ENCODE assay signal across 21 cellular contexts in the genomic region with DNA sequence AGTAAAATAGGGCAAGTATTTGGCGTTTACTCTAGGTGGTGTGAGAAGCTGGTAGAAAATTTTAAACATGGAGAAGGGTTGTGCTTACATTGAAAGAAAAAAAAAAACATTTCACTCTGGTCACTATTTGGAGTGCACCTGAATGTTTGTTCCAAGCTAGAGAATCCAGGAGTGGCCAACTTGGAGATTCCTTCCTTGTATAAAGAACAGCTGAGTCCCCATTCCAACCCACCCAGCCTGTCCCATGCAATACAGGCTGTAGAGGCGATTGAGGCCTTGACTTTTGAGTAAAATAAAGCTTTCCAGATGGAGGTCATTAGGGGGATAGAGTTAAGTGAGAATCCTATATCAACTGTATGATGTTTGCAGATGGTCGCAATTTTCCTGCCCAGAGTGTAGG.
"Had no signal": no experiment of that assay in that cellular context is flagged by ENCODE, and none has a peak within 500 bp of the region (broad histone marks: within the 10 kb centered on the region; RNA-seq: fewer than 3 reads in every experiment).

No MANE protein-coding gene starts in this region.

- H3K36me3 ChIP-seq: esophagus muscularis mucosa, gastroesophageal sphincter, heart left ventricle, lower lobe of right lung had no signal

- H3K27me3 ChIP-seq: dorsolateral prefrontal cortex, esophagus muscularis mucosa, foreskin keratinocyte, gastroesophageal sphincter, heart left ventricle, hepatocyte had no signal

- ATAC-seq: foreskin keratinocyte, gastroesophageal sphincter, heart left ventricle, left colon, left lobe of liver, left ventricle myocardium superior, mucosa of descending colon had no signal

- H3K4me3 ChIP-seq: coronary artery, dorsolateral prefrontal cortex, esophagus muscularis mucosa, gastroesophageal sphincter, heart left ventricle, hepatocyte, lower lobe of right lung, mucosa of descending colon had no signal

- DNase-seq: dermis blood vessel endothelial cell; dorsolateral prefrontal cortex; effector CD4-positive, alpha-beta T cell; effector memory CD4-positive, alpha-beta T cell; foreskin keratinocyte; heart left ventricle; hypothalamus; immature natural killer cell; islet precursor cell; kidney; kidney glomerular epithelial cell; left colon; left ventricle myocardium superior; lower lobe of right lung; mesenchymal stem cell; mucosa of descending colon had no signal

- H3K27ac ChIP-seq: coronary artery, dorsolateral prefrontal cortex, esophagus muscularis mucosa, foreskin keratinocyte, gastroesophageal sphincter, heart left ventricle, hepatocyte, lower lobe of right lung had no signal

- H3K9me3 ChIP-seq: esophagus muscularis mucosa, gastroesophageal sphincter, heart left ventricle, lower lobe of right lung had no signal

- H3K4me1 ChIP-seq: esophagus muscularis mucosa, foreskin keratinocyte, gastroesophageal sphincter, heart left ventricle, lower lobe of right lung had no signal
